Comparison of ENCODE assay signal across 15 cellular contexts in genomic region chr5:60210810-60211209, GRCh38.
DNase-seq lines count a peak whose midpoint lies in the region; ATAC-seq and TF ChIP-seq lines count a peak whose summit lies in the region.
"Had no signal": no experiment of that assay in that cellular context is flagged by ENCODE, and none has a peak within 500 bp of the region (broad histone marks: within the 10 kb centered on the region; RNA-seq: fewer than 3 reads in every experiment).

No MANE protein-coding gene starts in this region.

- DNase-seq in Calu3 (peak; percentile 3), right atrium auricular region (ENCODE audit: low spot score) (no peak)
- DNase-seq in stimulated activated naive CD8-positive, alpha-beta T cell treated with anti-CD3 and anti-CD28 coated beads, Interleukin-15, Interleukin-2, amounts not matched to agents 100 U/mL and 50 U/mL, for 24 hours: no peak
- DNase-seq in activated naive CD4-positive, alpha-beta T cell treated with anti-CD3 and anti-CD28 coated beads, Interleukin-2, amount 50 U/mL, for 16 hours: no peak
- DNase-seq in activated effector memory CD4-positive, alpha-beta T cell treated with anti-CD3 and anti-CD28 coated beads, Interleukin-2, amount 50 U/mL, for 16 hours: no peak
- DNase-seq: DMS153; Kasumi-1; naive thymus-derived CD8-positive, alpha-beta T cell; NCI-H510A; Peyer's patch; stimulated activated CD4-positive, alpha-beta T cell treated with anti-CD3 and anti-CD28 coated beads, Interleukin-4, amount 100 ng/mL, for 24 hours had no signal

- no peak overlapping the region for H3K27ac Mint-ChIP-seq in Calu3 (ENCODE audit: unreplicated experiment)
- H3K27ac Mint-ChIP-seq in dendritic cell treated with granulocyte-macrophage colony-stimulating factor and Interleukin-4, amounts not matched to agents 40 ng/mL and 50 ng/mL, for 4 days: no peak overlapping the region
- H3K27ac Mint-ChIP-seq: naive thymus-derived CD8-positive, alpha-beta T cell had no signal

- H3K27me3 ChIP-seq in neutrophil: no peaks in the 10 kb centered on the region
- no peaks in the 10 kb centered on the region for H3K27me3 ChIP-seq in right atrium auricular region
- H3K27me3 ChIP-seq: Peyer's patch, upper lobe of left lung had no signal

- H3K4me3 ChIP-seq in neutrophil (ENCODE audit: low read depth in 1 of 2, low read length in 1 of 2) (peak overlapping the region in 1 of 2 experiments; percentile 32), right atrium auricular region (no peak overlapping the region)
- H3K4me3 ChIP-seq: Peyer's patch, upper lobe of left lung had no signal

- CTCF ChIA-PET in Calu3 (lab: Charles Lee): interaction anchor here (0.6 kb wide), 1 partner anchor 323 kb away, joined by 3 read pairs; no protein-coding TSS in a partner anchor

- peak; percentile 48 for ATAC-seq in HG02798 (IDR thresholded peaks at IDR 0.05; ENCODE audit: poor library complexity, unreplicated experiment)
- no peak for ATAC-seq in stimulated activated naive CD8-positive, alpha-beta T cell treated with anti-CD3 and anti-CD28 coated beads, Interleukin-15, Interleukin-2, amounts not matched to agents 100 U/mL and 50 U/mL, for 24 hours
- ATAC-seq: naive thymus-derived CD8-positive, alpha-beta T cell had no signal

- no peak for TF ChIP-seq CTCF in Calu3 (IDR thresholded peaks at IDR 0.05; ENCODE audit: unreplicated experiment)
- TF ChIP-seq CTCF in neutrophil (IDR thresholded peaks at IDR 0.05): no peak
- no peak for TF ChIP-seq CTCF in right atrium auricular region (IDR thresholded peaks at IDR 0.05)

- no peaks in the 10 kb centered on the region for H3K4me1 Mint-ChIP-seq in Calu3 (ENCODE audit: low read depth, unreplicated experiment)
- peaks cover 25% of the 10 kb centered on the region for H3K4me1 Mint-ChIP-seq in dendritic cell treated with granulocyte-macrophage colony-stimulating factor and Interleukin-4, amounts not matched to agents 40 ng/mL and 50 ng/mL, for 4 days (ENCODE audit: low read depth)

- BruUV-seq in Calu3 (replicated peaks; lab: Mats Ljungman, UMichigan): no TSS peak

- peaks cover 26% of the 10 kb centered on the region for H3K27me3 Mint-ChIP-seq in Calu3 (ENCODE audit: unreplicated experiment)
- H3K27me3 Mint-ChIP-seq in dendritic cell treated with granulocyte-macrophage colony-stimulating factor and Interleukin-4, amounts not matched to agents 40 ng/mL and 50 ng/mL, for 4 days: no peaks in the 10 kb centered on the region

- H3K27ac ChIP-seq in neutrophil (peak overlapping the region; percentile 33), right atrium auricular region (no peak overlapping the region)
- H3K27ac ChIP-seq: Peyer's patch had no signal

- peaks cover 28 to 38% of the 10 kb centered on the region in 2 experiments for H3K4me1 ChIP-seq in neutrophil (ENCODE audit: control insufficient read depth in 1 of 2, insufficient read depth in 1 of 2, low read depth in 1 of 2, low read length in 1 of 2)
- H3K4me1 ChIP-seq in right atrium auricular region: no peaks in the 10 kb centered on the region
- H3K4me1 ChIP-seq: Peyer's patch had no signal

- H3K9me3 Mint-ChIP-seq in Calu3 (ENCODE audit: low read depth, unreplicated experiment): no peaks in the 10 kb centered on the region
- peaks cover 9% of the 10 kb centered on the region for H3K9me3 Mint-ChIP-seq in dendritic cell treated with granulocyte-macrophage colony-stimulating factor and Interleukin-4, amounts not matched to agents 40 ng/mL and 50 ng/mL, for 4 days

- intact Hi-C loops in Calu3 (cut with micrococcal nuclease; ENCODE audit: unreplicated experiment): no loop called here
- intact Hi-C loops in dendritic cell treated with granulocyte-macrophage colony-stimulating factor and Interleukin-4, amounts not matched to agents 40 ng/mL and 50 ng/mL, for 4 days (cut with micrococcal nuclease): no loop called here

- H3K4me3 Mint-ChIP-seq in Calu3 (ENCODE audit: low read depth, unreplicated experiment): peak overlapping the region; percentile 50
- peak overlapping the region; percentile 23 for H3K4me3 Mint-ChIP-seq in dendritic cell treated with granulocyte-macrophage colony-stimulating factor and Interleukin-4, amounts not matched to agents 40 ng/mL and 50 ng/mL, for 4 days

- H3K36me3 ChIP-seq in neutrophil: no peaks in the 10 kb centered on the region
- no peaks in the 10 kb centered on the region for H3K36me3 ChIP-seq in right atrium auricular region
- H3K36me3 ChIP-seq: Peyer's patch, upper lobe of left lung had no signal

- no peaks in the 10 kb centered on the region for H3K9me3 ChIP-seq in neutrophil
- H3K9me3 ChIP-seq in right atrium auricular region: no peaks in the 10 kb centered on the region
- H3K9me3 ChIP-seq: Peyer's patch, upper lobe of left lung had no signal

- H3K36me3 Mint-ChIP-seq in Calu3 (ENCODE audit: insufficient read depth, unreplicated experiment): no peaks in the 10 kb centered on the region
- H3K36me3 Mint-ChIP-seq in dendritic cell treated with granulocyte-macrophage colony-stimulating factor and Interleukin-4, amounts not matched to agents 40 ng/mL and 50 ng/mL, for 4 days (ENCODE audit: low read depth): no peaks in the 10 kb centered on the region
- H3K36me3 Mint-ChIP-seq: naive thymus-derived CD8-positive, alpha-beta T cell had no signal
